1 cellular context compared by ENCODE assay signal in genomic region chr3:118332699-118333098, GRCh38.
TF ChIP-seq lines count a peak whose summit lies in the region.

No MANE protein-coding gene starts in this region.

TF ChIP-seq in HepG2, 621 proteins besides CTCF, POLR2A, EP300 and RAD21 (continued from another document):
- TF ChIP-seq ZFP36 (IDR thresholded peaks at IDR 0.05; ENCODE audit: borderline replicate concordance, low read depth, low read length, partially characterized antibody), result peak; percentile 46
- no peak for TF ChIP-seq MTF2 (CRISPR knock-in tag; IDR thresholded peaks at IDR 0.05; ENCODE audit: borderline replicate concordance)
- no peak for TF ChIP-seq SNAPC5 (CRISPR knock-in tag; IDR thresholded peaks at IDR 0.05; ENCODE audit: borderline replicate concordance)
